In genomic region chr9:114303571-114303970, GRCh38 we compare ENCODE assay signal across 18 cellular contexts. TPM values are rescaled to one million over a fixed set of nuclear protein-coding genes. Genes with fewer than 3 reads are reported as not detected.
DNase-seq lines count a peak whose midpoint lies in the region; ATAC-seq and TF ChIP-seq lines count a peak whose summit lies in the region.
"Had no signal": no experiment of that assay in that cellular context is flagged by ENCODE, and none has a peak within 500 bp of the region (broad histone marks: within the 10 kb centered on the region; RNA-seq: fewer than 3 reads in every experiment).

No MANE protein-coding gene starts in this region.

- H3K36me3 ChIP-seq in ovary (no peaks in the 10 kb centered on the region), upper lobe of right lung (no peaks in the 10 kb centered on the region)

- 72 to 95% (median 82%) methylated on average over 5 of the region's 5 CpGs for WGBS in ovary, 3 donors

- intact Hi-C loops in cardiac septum (cut with DNase I), result no loop called here
- intact Hi-C loops in Right ventricle myocardium inferior (cut with DNase I), result no loop called here
- intact Hi-C loops in ovary (cut with DNase I), result loop anchor here in 1 of 4 donors (5.0 kb wide), 1 partner anchor 146 kb away; the partner anchor contains the start of gene COL27A1
- intact Hi-C loops in upper lobe of right lung (cut with DNase I), result no loop called here

- TF ChIP-seq CTCF in coronary artery (IDR thresholded peaks at IDR 0.05), result no peak
- TF ChIP-seq CTCF in ovary (IDR thresholded peaks at IDR 0.05), result no peak
- no peak for TF ChIP-seq CTCF in upper lobe of right lung (IDR thresholded peaks at IDR 0.05)
- no peak for TF ChIP-seq CTCF in GM13977 (IDR thresholded peaks at IDR 0.05; ENCODE audit: extremely low read depth, insufficient read depth, missing control alignments)

- DNase-seq in cardiac septum (ENCODE audit: low spot score) (peak; percentile 4), Right ventricle myocardium inferior (ENCODE audit: missing footprints) (no peak), coronary artery (ENCODE audit: low spot score) (peak; percentile 47), ovary (peak in 4 of 5 donors; percentile 1 to 12 (median 8)), upper lobe of right lung (peak; percentile 11), globus pallidus (ENCODE audit: low spot score) (no peak), NCI-H748 treated with DMSO at 0.1 percent for 48 hours (lab: John Stamatoyannopoulos, UW) (no peak), GM13977 (ENCODE audit: low spot score) (no peak)
- DNase-seq: GF-D8, GOT3, IMR-90, NCI-H187, NCI-H226, SIG-M5 had no signal

- H3K4me3 ChIP-seq in coronary artery (no peak overlapping the region), ovary (no peak overlapping the region), upper lobe of right lung (no peak overlapping the region)

- H3K4me1 ChIP-seq in ovary (ENCODE audit: insufficient read depth), result peaks cover 6% of the 10 kb centered on the region
- H3K4me1 ChIP-seq in upper lobe of right lung, result no peaks in the 10 kb centered on the region

- TF ChIP-seq POLR2A in ovary (IDR thresholded peaks at IDR 0.05), result no peak

- H3K27ac ChIP-seq in coronary artery (no peak overlapping the region), ovary (no peak overlapping the region), upper lobe of right lung (no peak overlapping the region)
- H3K27ac ChIP-seq: C4-2B had no signal

- no peaks in the 10 kb centered on the region for H3K27me3 ChIP-seq in ovary
- no peaks in the 10 kb centered on the region for H3K27me3 ChIP-seq in upper lobe of right lung

- H3K9me3 ChIP-seq in ovary (no peaks in the 10 kb centered on the region), upper lobe of right lung (no peaks in the 10 kb centered on the region)

- no peak for TF ChIP-seq EP300 in ovary (IDR thresholded peaks at IDR 0.05)

- in situ Hi-C loops in GM13977 (cut with MboI; ENCODE audit: low pct_unique_long_range_greater_than_20kb, low sequenced_read_pairs, unreplicated experiment), result no loop called here

- ATAC-seq in Right ventricle myocardium inferior (no peak), upper lobe of right lung (no peak)

RNA-seq across cellular contexts. Expression of gene ORM1, which starts 19.3 kb away (rescaled TPM):
- total RNA-seq in cardiac septum (not detected), Right ventricle myocardium inferior (0.51 TPM), ovary (10 to 100 TPM in 1 of 7 donors, 1 to 10 TPM in 1, under 1 TPM in 2, not detected in 3; 0.30 to 11.9 (median 1.8) TPM), upper lobe of right lung (5.2 TPM)
- 1 to 10 TPM in 1 of 2 donors, not detected in 1; 2.1 TPM for polyA plus RNA-seq in ovary
- total RNA-seq: HT-29, LHCN-M2, OCI-LY7 had no signal
- polyA plus RNA-seq: IMR-90 had no signal

RNA-seq across cellular contexts. Expression of gene ORM2, which starts 26.1 kb away (rescaled TPM):
- total RNA-seq in cardiac septum, result 0.32 TPM
- not detected for total RNA-seq in Right ventricle myocardium inferior
- 1 to 10 TPM in 1 of 7 donors, under 1 TPM in 1, not detected in 5; 0.82 to 2.6 TPM for total RNA-seq in ovary
- polyA plus RNA-seq in ovary, result under 1 TPM in 1 of 2 donors, not detected in 1; 0.52 TPM
- total RNA-seq in upper lobe of right lung, result 3.9 TPM
- total RNA-seq: HT-29, IMR-90, LHCN-M2, OCI-LY7 had no signal
- polyA plus RNA-seq: IMR-90 had no signal

Comparison
In these comparisons a context has a peak if more than half of its experiments do, and no peak if none do; other contexts are left out.
1. DNase-seq: peak in cardiac septum (single experiment), coronary artery (single experiment), ovary (4 of 5) and upper lobe of right lung (single experiment); none in Right ventricle myocardium inferior (single experiment), globus pallidus (single experiment), NCI-H748 treated with DMSO at 0.1 percent for 48 hours (single experiment) and GM13977 (single experiment).